Comparison of ENCODE assay signal across 1 cellular context in the genomic region with DNA sequence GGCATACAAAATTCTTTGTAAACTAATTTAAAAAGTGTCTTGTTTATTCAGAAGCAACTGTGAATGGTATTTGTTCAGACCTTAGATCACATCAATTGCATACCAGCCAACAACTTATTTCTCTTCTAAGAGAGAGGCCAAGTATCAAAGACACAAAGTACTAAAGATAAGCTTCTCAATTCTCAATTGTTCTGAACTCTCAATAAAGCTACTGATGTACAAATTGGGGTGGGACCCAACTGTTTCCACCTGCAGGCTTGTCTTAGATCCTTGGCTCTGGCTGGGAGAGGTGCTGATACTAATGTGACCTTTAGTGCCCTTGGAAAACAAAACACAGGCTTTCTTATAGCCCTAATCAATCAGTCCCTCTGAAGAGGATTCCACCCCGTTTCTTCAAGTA.
TF ChIP-seq lines count a peak whose summit lies in the region.

No MANE protein-coding gene starts in this region.

TF ChIP-seq in GM23338, 12 proteins besides CTCF, POLR2A, EP300 and RAD21:
- TF ChIP-seq, protein P1, sequence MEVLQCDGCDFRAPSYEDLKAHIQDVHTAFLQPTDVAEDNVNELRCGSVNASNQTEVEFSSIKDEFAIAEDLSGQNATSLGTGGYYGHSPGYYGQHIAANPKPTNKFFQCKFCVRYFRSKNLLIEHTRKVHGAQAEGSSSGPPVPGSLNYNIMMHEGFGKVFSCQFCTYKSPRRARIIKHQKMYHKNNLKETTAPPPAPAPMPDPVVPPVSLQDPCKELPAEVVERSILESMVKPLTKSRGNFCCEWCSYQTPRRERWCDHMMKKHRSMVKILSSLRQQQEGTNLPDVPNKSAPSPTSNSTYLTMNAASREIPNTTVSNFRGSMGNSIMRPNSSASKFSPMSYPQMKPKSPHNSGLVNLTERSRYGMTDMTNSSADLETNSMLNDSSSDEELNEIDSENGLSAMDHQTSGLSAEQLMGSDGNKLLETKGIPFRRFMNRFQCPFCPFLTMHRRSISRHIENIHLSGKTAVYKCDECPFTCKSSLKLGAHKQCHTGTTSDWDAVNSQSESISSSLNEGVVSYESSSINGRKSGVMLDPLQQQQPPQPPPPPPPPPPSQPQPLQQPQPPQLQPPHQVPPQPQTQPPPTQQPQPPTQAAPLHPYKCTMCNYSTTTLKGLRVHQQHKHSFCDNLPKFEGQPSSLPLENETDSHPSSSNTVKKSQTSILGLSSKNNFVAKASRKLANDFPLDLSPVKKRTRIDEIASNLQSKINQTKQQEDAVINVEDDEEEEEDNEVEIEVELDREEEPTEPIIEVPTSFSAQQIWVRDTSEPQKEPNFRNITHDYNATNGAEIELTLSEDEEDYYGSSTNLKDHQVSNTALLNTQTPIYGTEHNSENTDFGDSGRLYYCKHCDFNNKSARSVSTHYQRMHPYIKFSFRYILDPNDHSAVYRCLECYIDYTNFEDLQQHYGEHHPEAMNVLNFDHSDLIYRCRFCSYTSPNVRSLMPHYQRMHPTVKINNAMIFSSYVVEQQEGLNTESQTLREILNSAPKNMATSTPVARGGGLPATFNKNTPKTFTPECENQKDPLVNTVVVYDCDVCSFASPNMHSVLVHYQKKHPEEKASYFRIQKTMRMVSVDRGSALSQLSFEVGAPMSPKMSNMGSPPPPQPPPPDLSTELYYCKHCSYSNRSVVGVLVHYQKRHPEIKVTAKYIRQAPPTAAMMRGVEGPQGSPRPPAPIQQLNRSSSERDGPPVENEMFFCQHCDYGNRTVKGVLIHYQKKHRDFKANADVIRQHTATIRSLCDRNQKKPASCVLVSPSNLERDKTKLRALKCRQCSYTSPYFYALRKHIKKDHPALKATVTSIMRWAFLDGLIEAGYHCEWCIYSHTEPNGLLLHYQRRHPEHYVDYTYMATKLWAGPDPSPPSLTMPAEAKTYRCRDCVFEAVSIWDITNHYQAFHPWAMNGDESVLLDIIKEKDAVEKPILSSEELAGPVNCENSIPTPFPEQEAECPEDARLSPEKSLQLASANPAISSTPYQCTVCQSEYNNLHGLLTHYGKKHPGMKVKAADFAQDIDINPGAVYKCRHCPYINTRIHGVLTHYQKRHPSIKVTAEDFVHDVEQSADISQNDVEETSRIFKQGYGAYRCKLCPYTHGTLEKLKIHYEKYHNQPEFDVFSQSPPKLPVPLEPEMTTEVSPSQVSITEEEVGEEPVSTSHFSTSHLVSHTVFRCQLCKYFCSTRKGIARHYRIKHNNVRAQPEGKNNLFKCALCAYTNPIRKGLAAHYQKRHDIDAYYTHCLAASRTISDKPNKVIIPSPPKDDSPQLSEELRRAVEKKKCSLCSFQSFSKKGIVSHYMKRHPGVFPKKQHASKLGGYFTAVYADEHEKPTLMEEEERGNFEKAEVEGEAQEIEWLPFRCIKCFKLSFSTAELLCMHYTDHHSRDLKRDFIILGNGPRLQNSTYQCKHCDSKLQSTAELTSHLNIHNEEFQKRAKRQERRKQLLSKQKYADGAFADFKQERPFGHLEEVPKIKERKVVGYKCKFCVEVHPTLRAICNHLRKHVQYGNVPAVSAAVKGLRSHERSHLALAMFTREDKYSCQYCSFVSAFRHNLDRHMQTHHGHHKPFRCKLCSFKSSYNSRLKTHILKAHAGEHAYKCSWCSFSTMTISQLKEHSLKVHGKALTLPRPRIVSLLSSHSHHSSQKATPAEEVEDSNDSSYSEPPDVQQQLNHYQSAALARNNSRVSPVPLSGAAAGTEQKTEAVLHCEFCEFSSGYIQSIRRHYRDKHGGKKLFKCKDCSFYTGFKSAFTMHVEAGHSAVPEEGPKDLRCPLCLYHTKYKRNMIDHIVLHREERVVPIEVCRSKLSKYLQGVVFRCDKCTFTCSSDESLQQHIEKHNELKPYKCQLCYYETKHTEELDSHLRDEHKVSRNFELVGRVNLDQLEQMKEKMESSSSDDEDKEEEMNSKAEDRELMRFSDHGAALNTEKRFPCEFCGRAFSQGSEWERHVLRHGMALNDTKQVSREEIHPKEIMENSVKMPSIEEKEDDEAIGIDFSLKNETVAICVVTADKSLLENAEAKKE (CRISPR knock-in tag; IDR thresholded peaks at IDR 0.05): no peak
- TF ChIP-seq EZH2 (IDR thresholded peaks at IDR 0.05; ENCODE audit: low read depth, unreplicated experiment): no peak
- no peak for TF ChIP-seq STAT1 (IDR thresholded peaks at IDR 0.05; ENCODE audit: unreplicated experiment)
- TF ChIP-seq, protein P2, sequence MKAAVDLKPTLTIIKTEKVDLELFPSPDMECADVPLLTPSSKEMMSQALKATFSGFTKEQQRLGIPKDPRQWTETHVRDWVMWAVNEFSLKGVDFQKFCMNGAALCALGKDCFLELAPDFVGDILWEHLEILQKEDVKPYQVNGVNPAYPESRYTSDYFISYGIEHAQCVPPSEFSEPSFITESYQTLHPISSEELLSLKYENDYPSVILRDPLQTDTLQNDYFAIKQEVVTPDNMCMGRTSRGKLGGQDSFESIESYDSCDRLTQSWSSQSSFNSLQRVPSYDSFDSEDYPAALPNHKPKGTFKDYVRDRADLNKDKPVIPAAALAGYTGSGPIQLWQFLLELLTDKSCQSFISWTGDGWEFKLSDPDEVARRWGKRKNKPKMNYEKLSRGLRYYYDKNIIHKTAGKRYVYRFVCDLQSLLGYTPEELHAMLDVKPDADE (IDR thresholded peaks at IDR 0.05): no peak
- TF ChIP-seq, protein P3, sequence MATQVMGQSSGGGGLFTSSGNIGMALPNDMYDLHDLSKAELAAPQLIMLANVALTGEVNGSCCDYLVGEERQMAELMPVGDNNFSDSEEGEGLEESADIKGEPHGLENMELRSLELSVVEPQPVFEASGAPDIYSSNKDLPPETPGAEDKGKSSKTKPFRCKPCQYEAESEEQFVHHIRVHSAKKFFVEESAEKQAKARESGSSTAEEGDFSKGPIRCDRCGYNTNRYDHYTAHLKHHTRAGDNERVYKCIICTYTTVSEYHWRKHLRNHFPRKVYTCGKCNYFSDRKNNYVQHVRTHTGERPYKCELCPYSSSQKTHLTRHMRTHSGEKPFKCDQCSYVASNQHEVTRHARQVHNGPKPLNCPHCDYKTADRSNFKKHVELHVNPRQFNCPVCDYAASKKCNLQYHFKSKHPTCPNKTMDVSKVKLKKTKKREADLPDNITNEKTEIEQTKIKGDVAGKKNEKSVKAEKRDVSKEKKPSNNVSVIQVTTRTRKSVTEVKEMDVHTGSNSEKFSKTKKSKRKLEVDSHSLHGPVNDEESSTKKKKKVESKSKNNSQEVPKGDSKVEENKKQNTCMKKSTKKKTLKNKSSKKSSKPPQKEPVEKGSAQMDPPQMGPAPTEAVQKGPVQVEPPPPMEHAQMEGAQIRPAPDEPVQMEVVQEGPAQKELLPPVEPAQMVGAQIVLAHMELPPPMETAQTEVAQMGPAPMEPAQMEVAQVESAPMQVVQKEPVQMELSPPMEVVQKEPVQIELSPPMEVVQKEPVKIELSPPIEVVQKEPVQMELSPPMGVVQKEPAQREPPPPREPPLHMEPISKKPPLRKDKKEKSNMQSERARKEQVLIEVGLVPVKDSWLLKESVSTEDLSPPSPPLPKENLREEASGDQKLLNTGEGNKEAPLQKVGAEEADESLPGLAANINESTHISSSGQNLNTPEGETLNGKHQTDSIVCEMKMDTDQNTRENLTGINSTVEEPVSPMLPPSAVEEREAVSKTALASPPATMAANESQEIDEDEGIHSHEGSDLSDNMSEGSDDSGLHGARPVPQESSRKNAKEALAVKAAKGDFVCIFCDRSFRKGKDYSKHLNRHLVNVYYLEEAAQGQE (IDR thresholded peaks at IDR 0.05; ENCODE audit: unreplicated experiment): no peak
- no peak for TF ChIP-seq ZNF114 (CRISPR knock-in tag; IDR thresholded peaks at IDR 0.05)
- TF ChIP-seq EZH2phosphoT487 (IDR thresholded peaks at IDR 0.05; ENCODE audit: unreplicated experiment): no peak
TF ChIP-seq in GM23338: peak in this region for 0.
